In the genomic region with DNA sequence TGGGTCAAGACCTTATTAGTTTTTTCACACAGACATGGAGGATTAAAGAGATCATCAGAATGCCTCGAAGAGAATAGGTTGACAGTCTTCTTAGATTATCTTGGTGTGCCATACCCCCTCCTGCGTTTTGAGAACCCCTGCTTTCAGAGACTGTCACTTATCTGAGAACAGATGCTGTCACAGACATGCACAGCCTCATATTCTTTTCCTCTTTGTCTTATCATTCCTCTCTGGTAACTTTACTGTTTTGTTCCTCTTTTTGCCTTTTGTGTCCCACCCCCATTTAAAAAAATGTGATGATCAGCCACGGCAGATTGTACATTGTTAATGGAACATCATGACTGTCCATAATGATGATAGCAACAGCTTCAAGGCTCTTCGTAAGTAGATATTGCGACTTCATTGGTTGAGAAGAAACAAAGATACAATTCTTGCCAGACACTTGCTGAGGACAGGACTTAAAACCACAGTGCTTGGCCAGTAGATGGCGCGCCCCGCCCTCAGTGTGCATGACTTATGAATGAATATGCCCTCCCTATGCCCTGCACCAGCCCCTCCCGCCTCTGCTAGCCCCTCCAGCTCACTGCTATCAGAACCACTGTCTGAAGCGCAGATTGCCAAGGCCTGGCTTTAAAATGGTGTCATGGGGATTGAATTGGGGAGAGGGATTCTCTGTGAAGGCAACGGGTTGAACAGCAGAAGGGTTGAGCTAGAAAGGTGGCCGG, we compare ENCODE assay signal across 8 cellular contexts. TPM values are rescaled to one million over a fixed set of nuclear protein-coding genes. Genes with fewer than 3 reads are reported as not detected.
A peak's percentile ranks its signal among the peaks of the same experiment; 100 is the strongest.
DNase-seq lines count a peak whose midpoint lies in the region; ATAC-seq and TF ChIP-seq lines count a peak whose summit lies in the region.

No MANE protein-coding gene starts in this region.

- TF ChIP-seq CTCF in GM10248 (IDR thresholded peaks at IDR 0.05; ENCODE audit: control extremely low read depth, extremely low read depth, low read depth, missing control alignments) (peak; percentile 93), colonic mucosa (IDR thresholded peaks at IDR 0.05) (peak; percentile 75), lower leg skin (IDR thresholded peaks at IDR 0.05) (peak in 1 of 3 donors; percentile 29)

- H3K9ac ChIP-seq in colonic mucosa (ENCODE audit: low read depth in 2 of 2, low read length in 2 of 2), result no peak overlapping the region

- H3K4me3 Mint-ChIP-seq in activated CD4-positive, alpha-beta T cell treated with anti-CD3 and anti-CD28 coated beads, Interleukin-2, amount 10 ng/mL, durations not matched to agents 7 days and 5 days, result peak overlapping the region; percentile 38

- no peaks in the 10 kb centered on the region for H3K27me3 Mint-ChIP-seq in activated CD4-positive, alpha-beta T cell treated with anti-CD3 and anti-CD28 coated beads, Interleukin-2, amount 10 ng/mL, durations not matched to agents 7 days and 5 days

- no peaks in the 10 kb centered on the region for H3K36me3 ChIP-seq in colonic mucosa

- POLR2A ChIA-PET in GM10248 (lab: Yijun Ruan, JAX), result no interaction called here
- POLR2A ChIA-PET in activated CD4-positive, alpha-beta T cell treated with anti-CD3 and anti-CD28 coated beads, Interleukin-2, amount 10 ng/mL, durations not matched to agents 7 days and 5 days (lab: Charles Lee), result interaction anchor here (0.5 kb wide), 1 partner anchor 9 kb away, joined by 7 read pairs; no protein-coding TSS in a partner anchor

- intact Hi-C loops in colonic mucosa (cut with DNase I) (loop anchor here (2.0 to 10.0 kb wide), 2 partner anchors 230 to 314 kb away; no protein-coding TSS in a partner anchor), lower leg skin (cut with DNase I; ENCODE audit: low total_unique reads) (loop anchor here (5.0 to 10.0 kb wide), 2 partner anchors 318 to 660 kb away; no protein-coding TSS in a partner anchor)

- peak; percentile 28 for ATAC-seq in HG03521 (IDR thresholded peaks at IDR 0.05; ENCODE audit: unreplicated experiment)
- ATAC-seq in HG03469 (IDR thresholded peaks at IDR 0.05; ENCODE audit: unreplicated experiment), result no peak

- H3K9me3 ChIP-seq in colonic mucosa, result no peaks in the 10 kb centered on the region

- H3K4me3 ChIP-seq in colonic mucosa (no peak overlapping the region), lower leg skin (ENCODE audit: low read depth, poor library complexity, severe bottlenecking) (no peak overlapping the region)

- no peaks in the 10 kb centered on the region for H3K4me1 ChIP-seq in colonic mucosa

- WGBS in lower leg skin, 2 donors, result 19 to 23% methylated on average over 12 of the region's 12 CpGs

- H3K27ac ChIP-seq in colonic mucosa, result no peak overlapping the region

- DNase-seq in GM10248 (ENCODE audit: extremely low spot score) (peak; percentile 80), NCI-H774 (lab: John Stamatoyannopoulos, UW) (peak; percentile 81), colonic mucosa (peak; percentile 88), lower leg skin (ENCODE audit: low spot score in 2 of 2) (peak; percentile 81 to 97)
- peak; percentile 91 for DNase-seq in activated CD4-positive, alpha-beta T cell treated with anti-CD3 and anti-CD28 coated beads, Interleukin-2, amount 10 ng/mL, durations not matched to agents 7 days and 5 days
- peak; percentile 74 to 84 (median 76) for DNase-seq in stimulated activated CD4-positive, alpha-beta T cell treated with anti-CD3 and anti-CD28 coated beads, TNF-alpha, amount 100 ng/mL, for 4 hours (ENCODE audit: low read depth in 3 of 3)

- CTCF ChIA-PET in GM10248 (lab: Yijun Ruan, JAX), result interaction anchor here (0.6 to 9.6 kb wide), 54 partner anchors 9 to 637 kb away, joined by 3 to 108 read pairs (median 4); a partner anchor contains a TSS
- CTCF ChIA-PET in activated CD4-positive, alpha-beta T cell treated with anti-CD3 and anti-CD28 coated beads, Interleukin-2, amount 10 ng/mL, durations not matched to agents 7 days and 5 days (lab: Charles Lee), result interaction anchor here (0.5 to 3.8 kb wide), 22 partner anchors 9 to 1176 kb away, joined by 3 to 27 read pairs (median 3); a partner anchor contains a TSS

- peaks cover 32% of the 10 kb centered on the region for H3K4me1 Mint-ChIP-seq in activated CD4-positive, alpha-beta T cell treated with anti-CD3 and anti-CD28 coated beads, Interleukin-2, amount 10 ng/mL, durations not matched to agents 7 days and 5 days

- H3K9me3 Mint-ChIP-seq in activated CD4-positive, alpha-beta T cell treated with anti-CD3 and anti-CD28 coated beads, Interleukin-2, amount 10 ng/mL, durations not matched to agents 7 days and 5 days, result no peaks in the 10 kb centered on the region

- no peak for TF ChIP-seq POLR2A in lower leg skin (IDR thresholded peaks at IDR 0.05)

- H3K27me3 ChIP-seq in colonic mucosa, result no peaks in the 10 kb centered on the region

- H3K27ac Mint-ChIP-seq in activated CD4-positive, alpha-beta T cell treated with anti-CD3 and anti-CD28 coated beads, Interleukin-2, amount 10 ng/mL, durations not matched to agents 7 days and 5 days, result no peak overlapping the region

- H3K36me3 Mint-ChIP-seq in activated CD4-positive, alpha-beta T cell treated with anti-CD3 and anti-CD28 coated beads, Interleukin-2, amount 10 ng/mL, durations not matched to agents 7 days and 5 days (ENCODE audit: low read depth), result peaks cover 6% of the 10 kb centered on the region

RNA-seq across cellular contexts. Expression of a gene that starts 2.6 kb away (rescaled TPM):
- 10 to 100 TPM; 57.0 to 67.1 TPM for total RNA-seq in activated CD4-positive, alpha-beta T cell treated with anti-CD3 and anti-CD28 coated beads, Interleukin-2, amount 10 ng/mL, durations not matched to agents 7 days and 5 days
- 10 to 100 TPM; 10.8 to 20.4 TPM for total RNA-seq in colonic mucosa
- total RNA-seq in lower leg skin, result 1 to 10 TPM; 1.7 to 8.2 (median 4.6) TPM

RNA-seq across cellular contexts. Expression of a gene that starts 8.1 kb away (rescaled TPM):
- 10 to 100 TPM; 42.4 to 47.5 TPM for total RNA-seq in activated CD4-positive, alpha-beta T cell treated with anti-CD3 and anti-CD28 coated beads, Interleukin-2, amount 10 ng/mL, durations not matched to agents 7 days and 5 days
- total RNA-seq in colonic mucosa, result 10 to 100 TPM; 39.4 to 51.1 TPM
- 10 to 100 TPM; 17.0 to 18.3 (median 18.1) TPM for total RNA-seq in lower leg skin
